In the genomic region with DNA sequence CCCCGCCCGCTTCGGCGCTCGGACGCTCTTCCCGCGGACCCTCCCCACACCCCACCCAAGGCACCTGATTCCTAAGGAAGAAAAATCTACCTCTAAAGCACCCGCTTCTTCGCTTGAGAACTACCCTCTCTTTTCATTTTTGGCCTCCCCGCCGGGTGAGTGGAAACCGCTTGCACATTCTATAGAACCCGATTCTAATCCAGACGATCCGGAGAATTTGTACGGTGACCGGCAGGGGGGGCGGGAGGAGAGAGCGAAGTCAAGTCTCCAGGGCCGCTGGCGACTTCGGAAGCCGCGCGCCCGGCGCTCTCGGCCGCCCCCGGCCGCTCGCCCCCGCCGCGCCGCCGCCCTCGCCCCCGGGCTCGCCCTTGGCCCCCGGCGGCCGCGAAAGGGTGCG, we compare ENCODE assay signal across 8 cellular contexts. TPM values are rescaled to one million over a fixed set of nuclear protein-coding genes. Genes with fewer than 3 reads are reported as not detected.
DNase-seq lines count a peak whose midpoint lies in the region; ATAC-seq, FAIRE-seq and TF ChIP-seq lines count a peak whose summit lies in the region.

A gene (plus strand): TSS at position 262 of the 397 bp plus-strand sequence. CDS start 221 bp downstream, outside the sequence.

- DNase-seq in D721Med (ENCODE audit: insufficient read length, low spot score), result no peak
- DNase-seq in NCI-H1092 treated with DMSO at 0.1 percent for 48 hours (lab: John Stamatoyannopoulos, UW), result peak; percentile 13
- peak; percentile 48 to 61 for DNase-seq in activated T-cell treated with anti-CD3 and anti-CD28 coated beads, Interleukin-2, amount 50 U/mL, for 48 hours
- DNase-seq in fibroblast of villous mesenchyme (ENCODE audit: low read depth), result peak; percentile 73
- DNase-seq in natural killer cell, result no peak
- DNase-seq in tibial artery, result peak; percentile 64 to 82
- no peak for DNase-seq in NCI-H128 (lab: John Stamatoyannopoulos, UW; ENCODE audit: unreplicated experiment)

- FAIRE-seq in D721Med (lab: Jason Lieb, UNC), result no peak

- no peaks in the 10 kb centered on the region for H3K9me3 Mint-ChIP-seq in natural killer cell

- no peaks in the 10 kb centered on the region for H3K27me3 ChIP-seq in tibial artery

- H3K36me3 ChIP-seq in tibial artery, result no peaks in the 10 kb centered on the region

- H3K4me3 Mint-ChIP-seq in natural killer cell, result peak within 1 kb of the TSS; percentile 80

- ATAC-seq in natural killer cell (peak in 1 of 3 donors; percentile 63), GM18861 (IDR thresholded peaks at IDR 0.05; ENCODE audit: unreplicated experiment) (no peak)

- H3K36me3 Mint-ChIP-seq in natural killer cell, result no peaks in the 10 kb centered on the region

- no peak within 1 kb of the TSS for H3K27ac Mint-ChIP-seq in natural killer cell

- intact Hi-C loops in natural killer cell (cut with micrococcal nuclease) (no loop called here), tibial artery (cut with DNase I; ENCODE audit: low total_unique reads) (loop anchor here (5.0 kb wide), 2 partner anchors 111 to 301 kb away; a partner anchor contains a TSS)

- H3K27ac ChIP-seq in tibial artery, result peak within 1 kb of the TSS; percentile 84 to 92

- H3K4me1 Mint-ChIP-seq in natural killer cell, result peaks cover 5 to 11% of the 10 kb centered on the region in 2 donors

- H3K4me3 ChIP-seq in fibroblast of villous mesenchyme (ENCODE audit: low read depth, low read length) (peak within 1 kb of the TSS; percentile 75), tibial artery (peak within 1 kb of the TSS; percentile 82 to 94)

- H3K9me3 ChIP-seq in tibial artery, result no peaks in the 10 kb centered on the region

- peaks cover 50 to 81% of the 10 kb centered on the region in 2 donors for H3K27me3 Mint-ChIP-seq in natural killer cell (ENCODE audit: low read depth in 2 of 2)

- TF ChIP-seq CTCF in D721Med (IDR thresholded peaks at IDR 0.05; ENCODE audit: insufficient read depth, missing control alignments), result peak; percentile 45
- TF ChIP-seq CTCF in fibroblast of villous mesenchyme (IDR thresholded peaks at IDR 0.05; ENCODE audit: insufficient read depth, low read depth, low read length), result peak; percentile 38
- TF ChIP-seq CTCF in natural killer cell (IDR thresholded peaks at IDR 0.05), result no peak
- peak in 1 of 2 experiments; percentile 52 for TF ChIP-seq CTCF in tibial artery (IDR thresholded peaks at IDR 0.05)

- H3K4me1 ChIP-seq in tibial artery, result peaks cover 0 to 39% (median 2%) of the 10 kb centered on the region in 4 donors

RNA-seq across cellular contexts. Expression of the gene that starts here (rescaled TPM):
- total RNA-seq in fibroblast of villous mesenchyme (9.0 and 32.4 TPM in 2 replicates), natural killer cell (not detected)

Comparison
In these comparisons a context has a peak if more than half of its experiments do, and no peak if none do; other contexts are left out.
1. DNase-seq: peak in NCI-H1092 treated with DMSO at 0.1 percent for 48 hours (single experiment), activated T-cell treated with anti-CD3 and anti-CD28 coated beads, Interleukin-2, amount 50 U/mL, for 48 hours (2 of 2), fibroblast of villous mesenchyme (single experiment) and tibial artery (2 of 2); none in D721Med (single experiment), natural killer cell (single experiment) and NCI-H128 (single experiment).